In the genomic region with DNA sequence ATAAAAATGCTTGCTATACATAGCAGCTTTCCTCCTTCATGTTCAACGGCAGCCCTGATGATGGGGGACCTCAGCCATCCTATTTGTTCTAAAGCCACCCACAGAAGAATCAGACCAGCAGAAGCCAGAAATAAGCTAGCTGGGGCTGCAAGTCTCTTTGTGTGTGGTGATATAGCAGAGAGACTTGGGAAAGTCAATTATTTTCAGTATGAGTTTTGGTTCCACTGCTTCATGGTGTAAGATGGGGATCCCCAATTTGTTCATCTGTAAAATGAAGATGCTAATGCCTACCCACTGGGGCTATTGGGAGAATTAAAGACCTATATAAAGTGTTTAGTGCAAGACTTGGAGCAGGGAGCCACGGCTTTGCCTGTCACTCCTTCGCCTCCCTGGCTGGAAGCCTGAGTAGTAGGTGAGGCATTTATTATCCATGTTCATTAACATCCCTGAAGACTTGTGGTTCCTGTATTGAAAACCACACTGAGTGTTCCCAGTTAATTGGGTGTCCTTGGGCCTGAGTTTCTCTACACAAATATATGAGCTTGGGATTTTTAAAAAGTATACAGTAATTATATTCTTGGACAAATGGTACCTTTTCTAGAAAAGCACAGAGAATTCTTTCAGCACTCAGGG, we compare ENCODE assay signal across 8 cellular contexts.
DNase-seq lines count a peak whose midpoint lies in the region; ATAC-seq lines count a peak whose summit lies in the region.

No MANE protein-coding gene starts in this region.

- no peaks in the 10 kb centered on the region for H3K27me3 Mint-ChIP-seq in activated CD8-positive, alpha-beta memory T cell treated with anti-CD3 and anti-CD28 coated beads, Interleukin-2, amount 10 ng/mL, durations not matched to agents 7 days and 5 days
- no peaks in the 10 kb centered on the region for H3K27me3 Mint-ChIP-seq in activated T-helper 17 cell treated with anti-CD3 and anti-CD28 coated beads, Interleukin-2, amount 50 U/mL, for 72 hours

- CTCF ChIA-PET in activated CD8-positive, alpha-beta memory T cell treated with anti-CD3 and anti-CD28 coated beads, Interleukin-2, amount 10 ng/mL, durations not matched to agents 7 days and 5 days (lab: Charles Lee): interaction anchor here (0.9 to 2.6 kb wide), 13 partner anchors 12 to 942 kb away, joined by 3 to 7 read pairs (median 4); a partner anchor contains a TSS

- H3K4me3 Mint-ChIP-seq in activated CD8-positive, alpha-beta memory T cell treated with anti-CD3 and anti-CD28 coated beads, Interleukin-2, amount 10 ng/mL, durations not matched to agents 7 days and 5 days: peak overlapping the region; percentile 7
- peak overlapping the region; percentile 74 for H3K4me3 Mint-ChIP-seq in activated T-helper 17 cell treated with anti-CD3 and anti-CD28 coated beads, Interleukin-2, amount 50 U/mL, for 72 hours
- H3K4me3 Mint-ChIP-seq in stimulated activated effector memory CD8-positive, alpha-beta T cell treated with anti-CD3 and anti-CD28 coated beads, Interleukin-12 subunit alpha, Interleukin-12 subunit beta, amount 100 ng/mL, for 72 hours: peak overlapping the region; percentile 52

- no peak for ATAC-seq in activated CD8-positive, alpha-beta memory T cell treated with anti-CD3 and anti-CD28 coated beads, Interleukin-2, amount 10 ng/mL, durations not matched to agents 7 days and 5 days
- ATAC-seq in HG02840 (IDR thresholded peaks at IDR 0.05; ENCODE audit: low FRiP score, unreplicated experiment): peak; percentile 34
- peak; percentile 52 for ATAC-seq in activated T-helper 17 cell treated with anti-CD3 and anti-CD28 coated beads, Interleukin-2, amount 50 U/mL, for 72 hours (replicated peaks)
- ATAC-seq in stimulated activated effector memory CD8-positive, alpha-beta T cell treated with anti-CD3 and anti-CD28 coated beads, Interleukin-12 subunit alpha, Interleukin-12 subunit beta, amount 100 ng/mL, for 72 hours: peak; percentile 42
- ATAC-seq in GM21825 (IDR thresholded peaks at IDR 0.05; ENCODE audit: unreplicated experiment): no peak

- peaks cover 33% of the 10 kb centered on the region for H3K36me3 Mint-ChIP-seq in activated CD8-positive, alpha-beta memory T cell treated with anti-CD3 and anti-CD28 coated beads, Interleukin-2, amount 10 ng/mL, durations not matched to agents 7 days and 5 days
- H3K36me3 Mint-ChIP-seq in activated T-helper 17 cell treated with anti-CD3 and anti-CD28 coated beads, Interleukin-2, amount 50 U/mL, for 72 hours (ENCODE audit: low read depth): no peaks in the 10 kb centered on the region
- peaks cover 4% of the 10 kb centered on the region for H3K36me3 Mint-ChIP-seq in stimulated activated effector memory CD8-positive, alpha-beta T cell treated with anti-CD3 and anti-CD28 coated beads, Interleukin-12 subunit alpha, Interleukin-12 subunit beta, amount 100 ng/mL, for 72 hours

- H3K4me1 Mint-ChIP-seq in activated CD8-positive, alpha-beta memory T cell treated with anti-CD3 and anti-CD28 coated beads, Interleukin-2, amount 10 ng/mL, durations not matched to agents 7 days and 5 days: peaks cover 60% of the 10 kb centered on the region
- peaks cover 36% of the 10 kb centered on the region for H3K4me1 Mint-ChIP-seq in activated T-helper 17 cell treated with anti-CD3 and anti-CD28 coated beads, Interleukin-2, amount 50 U/mL, for 72 hours
- peaks cover 49% of the 10 kb centered on the region for H3K4me1 Mint-ChIP-seq in stimulated activated effector memory CD8-positive, alpha-beta T cell treated with anti-CD3 and anti-CD28 coated beads, Interleukin-12 subunit alpha, Interleukin-12 subunit beta, amount 100 ng/mL, for 72 hours

- H3K27ac Mint-ChIP-seq in activated CD8-positive, alpha-beta memory T cell treated with anti-CD3 and anti-CD28 coated beads, Interleukin-2, amount 10 ng/mL, durations not matched to agents 7 days and 5 days: peak overlapping the region; percentile 96
- H3K27ac Mint-ChIP-seq in activated T-helper 17 cell treated with anti-CD3 and anti-CD28 coated beads, Interleukin-2, amount 50 U/mL, for 72 hours: peak overlapping the region; percentile 96
- H3K27ac Mint-ChIP-seq in stimulated activated effector memory CD8-positive, alpha-beta T cell treated with anti-CD3 and anti-CD28 coated beads, Interleukin-12 subunit alpha, Interleukin-12 subunit beta, amount 100 ng/mL, for 72 hours: peak overlapping the region; percentile 94

- DNase-seq in activated CD8-positive, alpha-beta memory T cell treated with anti-CD3 and anti-CD28 coated beads, Interleukin-2, amount 10 ng/mL, durations not matched to agents 7 days and 5 days: peak; percentile 45
- DNase-seq in activated CD8-positive, alpha-beta memory T cell treated with anti-CD3 and anti-CD28 coated beads, Interleukin-2, amount 50 U/mL, for 4 hours: no peak
- DNase-seq in stimulated activated effector memory CD8-positive, alpha-beta T cell treated with anti-CD3 and anti-CD28 coated beads, Interleukin-12 subunit alpha, Interleukin-12 subunit beta, amount 100 ng/mL, for 72 hours (ENCODE audit: low spot score in 2 of 2): peak in 1 of 2 donors; percentile 75
- DNase-seq in nucleus accumbens (lab: John Stamatoyannopoulos, UW) (no peak), NCI-H2227 (lab: John Stamatoyannopoulos, UW; ENCODE audit: unreplicated experiment) (no peak)

- H3K9me3 Mint-ChIP-seq in activated CD8-positive, alpha-beta memory T cell treated with anti-CD3 and anti-CD28 coated beads, Interleukin-2, amount 10 ng/mL, durations not matched to agents 7 days and 5 days (ENCODE audit: low read depth): peaks cover 5% of the 10 kb centered on the region
- H3K9me3 Mint-ChIP-seq in activated T-helper 17 cell treated with anti-CD3 and anti-CD28 coated beads, Interleukin-2, amount 50 U/mL, for 72 hours: peaks cover 13% of the 10 kb centered on the region
- H3K9me3 Mint-ChIP-seq in stimulated activated effector memory CD8-positive, alpha-beta T cell treated with anti-CD3 and anti-CD28 coated beads, Interleukin-12 subunit alpha, Interleukin-12 subunit beta, amount 100 ng/mL, for 72 hours: peaks cover 9% of the 10 kb centered on the region

Comparison
In these comparisons a context has a peak if more than half of its experiments do, and no peak if none do; other contexts are left out.
1. ATAC-seq: peak in HG02840 (single experiment), activated T-helper 17 cell treated with anti-CD3 and anti-CD28 coated beads, Interleukin-2, amount 50 U/mL, for 72 hours (single experiment) and stimulated activated effector memory CD8-positive, alpha-beta T cell treated with anti-CD3 and anti-CD28 coated beads, Interleukin-12 subunit alpha, Interleukin-12 subunit beta, amount 100 ng/mL, for 72 hours (single experiment); none in activated CD8-positive, alpha-beta memory T cell treated with anti-CD3 and anti-CD28 coated beads, Interleukin-2, amount 10 ng/mL, durations not matched to agents 7 days and 5 days (single experiment) and GM21825 (single experiment).
2. H3K4me3 Mint-ChIP-seq: peak in every context shown above with its lines; median percentile 74 in activated T-helper 17 cell treated with anti-CD3 and anti-CD28 coated beads, Interleukin-2, amount 50 U/mL, for 72 hours; 52 in stimulated activated effector memory CD8-positive, alpha-beta T cell treated with anti-CD3 and anti-CD28 coated beads, Interleukin-12 subunit alpha, Interleukin-12 subunit beta, amount 100 ng/mL, for 72 hours; 7 in activated CD8-positive, alpha-beta memory T cell treated with anti-CD3 and anti-CD28 coated beads, Interleukin-2, amount 10 ng/mL, durations not matched to agents 7 days and 5 days.
3. Peak in every context shown above with its lines, with median percentiles within 50 percentile points of each other: H3K27ac Mint-ChIP-seq.